In genomic region chr18:56470679-56471345, GRCh38 we compare ENCODE assay signal across 23 cellular contexts.
"Had no signal": no experiment of that assay in that cellular context is flagged by ENCODE, and none has a peak within 500 bp of the region (broad histone marks: within the 10 kb centered on the region; RNA-seq: fewer than 3 reads in every experiment).

No MANE protein-coding gene starts in this region.

- H3K4me1 Mint-ChIP-seq: activated naive CD8-positive, alpha-beta T cell treated with anti-CD3 and anti-CD28 coated beads, Interleukin-2, amount 50 U/mL, for 24 hours; natural killer cell had no signal

- DNase-seq: activated CD4-positive, alpha-beta T cell treated with anti-CD3 and anti-CD28 coated beads, Interleukin-2, amount 50 U/mL, for 1 hour; activated CD4-positive, CD25-positive, alpha-beta regulatory T cell treated with anti-CD3 and anti-CD28 coated beads, Interleukin-2, amount 50 U/mL, for 72 hours; activated CD8-positive, alpha-beta T cell treated with anti-CD3 and anti-CD28 coated beads, Interleukin-2, amount 10 ng/mL, durations not matched to agents 7 days and 5 days; activated gamma-delta T cell; activated naive CD4-positive, alpha-beta T cell treated with anti-CD3 and anti-CD28 coated beads, Interleukin-2, amount 50 U/mL, for 16 hours; activated naive CD8-positive, alpha-beta T cell treated with anti-CD3 and anti-CD28 coated beads, Interleukin-2, amount 50 U/mL, for 24 hours; anterior cingulate cortex; body of pancreas; dermis blood vessel endothelial cell; effector memory CD4-positive, alpha-beta T cell; foreskin keratinocyte; hippocampal formation; midbrain; natural killer cell; spleen; stimulated activated CD4-positive, alpha-beta T cell treated with anti-CD3 and anti-CD28 coated beads, Interleukin-4, amount 100 ng/mL, for 24 hours had no signal

- H3K4me3 ChIP-seq: body of pancreas, cardiac muscle cell, spleen, tibial nerve had no signal

- H3K27me3 ChIP-seq: body of pancreas, cardiac muscle cell, foreskin keratinocyte, spleen, tibial nerve had no signal

- H3K36me3 Mint-ChIP-seq: natural killer cell had no signal

- H3K4me3 Mint-ChIP-seq: activated CD8-positive, alpha-beta T cell treated with anti-CD3 and anti-CD28 coated beads, Interleukin-2, amount 10 ng/mL, durations not matched to agents 7 days and 5 days; activated naive CD8-positive, alpha-beta T cell treated with anti-CD3 and anti-CD28 coated beads, Interleukin-2, amount 50 U/mL, for 24 hours; activated T-helper 1 cell treated with anti-CD3 and anti-CD28 coated beads, Interleukin-12 subunit alpha, Interleukin-12 subunit beta, Interleukin-2, Interleukin-4 antibody, amounts not matched to agents 30 ng/mL and 10 ng/mL and 1 ng/mL, durations not matched to agents 14 hours and 24 hours and 36 hours; natural killer cell; stimulated activated naive CD8-positive, alpha-beta T cell treated with anti-CD3 and anti-CD28 coated beads, Interleukin-15, Interleukin-2, amounts not matched to agents 100 ng/mL and 50 ng/mL, for 24 hours; T-helper 2 cell treated with Interferon-gamma antibody and Interleukin-4, amounts not matched to agents 5 μg/mL and 100 μg/mL, for 36 hours had no signal

- H3K27ac ChIP-seq: body of pancreas, cardiac muscle cell, foreskin keratinocyte, spleen, tibial nerve, VCaP had no signal

- H3K27ac Mint-ChIP-seq: activated CD8-positive, alpha-beta T cell treated with anti-CD3 and anti-CD28 coated beads, Interleukin-2, amount 10 ng/mL, durations not matched to agents 7 days and 5 days; activated naive CD8-positive, alpha-beta T cell treated with anti-CD3 and anti-CD28 coated beads, Interleukin-2, amount 50 U/mL, for 24 hours; activated T-helper 1 cell treated with anti-CD3 and anti-CD28 coated beads, Interleukin-12 subunit alpha, Interleukin-12 subunit beta, Interleukin-2, Interleukin-4 antibody, amounts not matched to agents 30 ng/mL and 10 ng/mL and 1 ng/mL, durations not matched to agents 14 hours and 24 hours and 36 hours; natural killer cell; stimulated activated naive CD8-positive, alpha-beta T cell treated with anti-CD3 and anti-CD28 coated beads, Interleukin-15, Interleukin-2, amounts not matched to agents 100 ng/mL and 50 ng/mL, for 24 hours; T-helper 2 cell treated with Interferon-gamma antibody and Interleukin-4, amounts not matched to agents 5 μg/mL and 100 μg/mL, for 36 hours had no signal

- H3K4me1 ChIP-seq: body of pancreas, foreskin keratinocyte had no signal

- H3K27me3 Mint-ChIP-seq: activated naive CD8-positive, alpha-beta T cell treated with anti-CD3 and anti-CD28 coated beads, Interleukin-2, amount 50 U/mL, for 24 hours; stimulated activated naive CD8-positive, alpha-beta T cell treated with anti-CD3 and anti-CD28 coated beads, Interleukin-15, Interleukin-2, amounts not matched to agents 100 ng/mL and 50 ng/mL, for 24 hours had no signal

- H3K9me3 ChIP-seq: body of pancreas had no signal

- H3K36me3 ChIP-seq: cardiac muscle cell, spleen, tibial nerve had no signal

- FAIRE-seq: urothelium cell line had no signal

- ATAC-seq: activated CD8-positive, alpha-beta T cell treated with anti-CD3 and anti-CD28 coated beads, Interleukin-2, amount 10 ng/mL, durations not matched to agents 7 days and 5 days; activated naive CD8-positive, alpha-beta T cell treated with anti-CD3 and anti-CD28 coated beads, Interleukin-2, amount 50 U/mL, for 24 hours; body of pancreas; foreskin keratinocyte had no signal
